ENCODE assay signal across 14 cellular contexts in genomic region chr4:6984611-6985115, GRCh38. TPM values are rescaled to one million over a fixed set of nuclear protein-coding genes. Genes with fewer than 3 reads are reported as not detected.
DNase-seq lines count a peak whose midpoint lies in the region; ATAC-seq and TF ChIP-seq lines count a peak whose summit lies in the region.
"Had no signal": no experiment of that assay in that cellular context is flagged by ENCODE, and none has a peak within 500 bp of the region (broad histone marks: within the 10 kb centered on the region; RNA-seq: fewer than 3 reads in every experiment).

No MANE protein-coding gene starts in this region.

- no peaks in the 10 kb centered on the region for H3K9me3 Mint-ChIP-seq in activated CD4-positive, alpha-beta T cell treated with anti-CD3 and anti-CD28 coated beads, Interleukin-2, amount 10 ng/mL, durations not matched to agents 7 days and 5 days
- no peaks in the 10 kb centered on the region for H3K9me3 Mint-ChIP-seq in osteocyte (ENCODE audit: unreplicated experiment)

- CTCF ChIA-PET in activated CD4-positive, alpha-beta T cell treated with anti-CD3 and anti-CD28 coated beads, Interleukin-2, amount 10 ng/mL, durations not matched to agents 7 days and 5 days (lab: Charles Lee), result interaction anchor here (1.3 to 1.6 kb wide), 3 partner anchors 10 to 59 kb away, joined by 4 to 7 read pairs (median 4); partner anchors contain the start of gene TADA2B
- CTCF ChIA-PET in HEK293 (lab: Yijun Ruan, JAX), result interaction anchor here (0.9 to 2.6 kb wide), 3 partner anchors 11 to 68 kb away, joined by 3 to 18 read pairs (median 3); no protein-coding TSS in a partner anchor

- no peak overlapping the region for H3K27ac Mint-ChIP-seq in activated CD4-positive, alpha-beta T cell treated with anti-CD3 and anti-CD28 coated beads, Interleukin-2, amount 10 ng/mL, durations not matched to agents 7 days and 5 days
- no peak overlapping the region for H3K27ac Mint-ChIP-seq in osteocyte (ENCODE audit: unreplicated experiment)

- ATAC-seq in HG03175 (IDR thresholded peaks at IDR 0.05; ENCODE audit: unreplicated experiment) (no peak), foreskin keratinocyte (no peak)

- no peak overlapping the region for H3K27ac ChIP-seq in HEK293 (ENCODE audit: extremely low read depth, low read depth, low read length)
- peak overlapping the region; percentile 25 for H3K27ac ChIP-seq in cingulate gyrus (ENCODE audit: low read depth, low read length)
- H3K27ac ChIP-seq in foreskin keratinocyte, result no peak overlapping the region

- H3K9me3 ChIP-seq in HEK293 (ENCODE audit: control insufficient read depth, insufficient read depth, low read depth, low read length), result no peaks in the 10 kb centered on the region

- peak overlapping the region; percentile 90 for H3K4me3 Mint-ChIP-seq in activated CD4-positive, alpha-beta T cell treated with anti-CD3 and anti-CD28 coated beads, Interleukin-2, amount 10 ng/mL, durations not matched to agents 7 days and 5 days
- H3K4me3 Mint-ChIP-seq in osteocyte (ENCODE audit: unreplicated experiment), result no peak overlapping the region

- peaks cover 8% of the 10 kb centered on the region for H3K4me1 ChIP-seq in HEK293 (ENCODE audit: control insufficient read depth, insufficient read depth, low read length)
- H3K4me1 ChIP-seq in foreskin keratinocyte, result peaks cover 8% of the 10 kb centered on the region

- POLR2A ChIA-PET in activated CD4-positive, alpha-beta T cell treated with anti-CD3 and anti-CD28 coated beads, Interleukin-2, amount 10 ng/mL, durations not matched to agents 7 days and 5 days (lab: Charles Lee), result no interaction called here
- POLR2A ChIA-PET in HEK293 (lab: Yijun Ruan, JAX), result no interaction called here

- TF ChIP-seq CTCF in HEK293 (tag by site-specific recombination; IDR thresholded peaks at IDR 0.05) (no peak), osteocyte (IDR thresholded peaks at IDR 0.05) (no peak), foreskin keratinocyte (conservative IDR thresholded peaks at IDR 0.05) (no peak)

- H3K27me3 Mint-ChIP-seq in activated CD4-positive, alpha-beta T cell treated with anti-CD3 and anti-CD28 coated beads, Interleukin-2, amount 10 ng/mL, durations not matched to agents 7 days and 5 days, result no peaks in the 10 kb centered on the region
- no peaks in the 10 kb centered on the region for H3K27me3 Mint-ChIP-seq in osteocyte (ENCODE audit: unreplicated experiment)

- DNase-seq in activated CD4-positive, alpha-beta T cell treated with anti-CD3 and anti-CD28 coated beads, Interleukin-2, amount 10 ng/mL, durations not matched to agents 7 days and 5 days, result no peak
- DNase-seq in activated CD4-positive, alpha-beta T cell treated with anti-CD3 and anti-CD28 coated beads, Interleukin-2, amount 50 U/mL, for 1 hour, result no peak
- DNase-seq in osteocyte (ENCODE audit: extremely low spot score, unreplicated experiment), result peak; percentile 32
- DNase-seq in activated effector memory CD4-positive, alpha-beta T cell treated with Interleukin-2 at 50 U/mL for 16 hours, result no peak
- no peak for DNase-seq in foreskin keratinocyte
- DNase-seq: aorta; effector memory CD4-positive, alpha-beta T cell; occipital lobe; stimulated activated CD4-positive, alpha-beta T cell treated with anti-CD3 and anti-CD28 coated beads, Interleukin-15, amount 100 ng/mL, for 24 hours; stimulated activated CD8-positive, alpha-beta memory T cell treated with anti-CD3 and anti-CD28 coated beads, Interleukin-4, amount 100 ng/mL, for 48 hours; SW 1271 had no signal

- no peak overlapping the region for H3K4me3 ChIP-seq in HEK293 (ENCODE audit: low read depth, low read length)

- peaks cover 23% of the 10 kb centered on the region for H3K36me3 Mint-ChIP-seq in activated CD4-positive, alpha-beta T cell treated with anti-CD3 and anti-CD28 coated beads, Interleukin-2, amount 10 ng/mL, durations not matched to agents 7 days and 5 days (ENCODE audit: low read depth)
- H3K36me3 Mint-ChIP-seq in osteocyte (ENCODE audit: unreplicated experiment), result no peaks in the 10 kb centered on the region

- H3K27me3 ChIP-seq in foreskin keratinocyte, result no peaks in the 10 kb centered on the region

- peaks cover 58% of the 10 kb centered on the region for H3K4me1 Mint-ChIP-seq in activated CD4-positive, alpha-beta T cell treated with anti-CD3 and anti-CD28 coated beads, Interleukin-2, amount 10 ng/mL, durations not matched to agents 7 days and 5 days
- H3K4me1 Mint-ChIP-seq in osteocyte (ENCODE audit: unreplicated experiment), result peaks cover 40% of the 10 kb centered on the region

- H3K36me3 ChIP-seq in HEK293 (ENCODE audit: control insufficient read depth in 2 of 2, insufficient read depth in 1 of 2, low read length in 2 of 2), result peaks cover 0 to 2% of the 10 kb centered on the region in 2 experiments; a peak in 1 of 3 replicates

TF ChIP-seq in HEK293, 187 proteins besides CTCF, POLR2A, EP300 and RAD21 (continues in another document):
- TF ChIP-seq SP2 (tag by site-specific recombination; IDR thresholded peaks at IDR 0.05) (no peak), ATF2 (tag by site-specific recombination; IDR thresholded peaks at IDR 0.05; ENCODE audit: low read depth) (peak; percentile 18; the same call in 1 of the 2 replicates), WT1 (tag by site-specific recombination; IDR thresholded peaks at IDR 0.05) (no peak), ZBTB17 (tag by site-specific recombination; IDR thresholded peaks at IDR 0.05) (peak; percentile 45), ZSCAN4 (tag by site-specific recombination; IDR thresholded peaks at IDR 0.05) (no peak), ZBTB21 (tag by site-specific recombination; IDR thresholded peaks at IDR 0.05) (no peak), ZNF155 (tag by site-specific recombination; IDR thresholded peaks at IDR 0.05) (no peak), ZBTB49 (tag by site-specific recombination; IDR thresholded peaks at IDR 0.05; ENCODE audit: low read depth) (no peak), ZNF473 (tag by site-specific recombination; IDR thresholded peaks at IDR 0.05) (no peak), ZNF138 (tag by site-specific recombination; IDR thresholded peaks at IDR 0.05; ENCODE audit: borderline replicate concordance) (no peak), ZNF335 (tag by site-specific recombination; conservative IDR thresholded peaks at IDR 0.05) (peak; percentile 40; the same call in 1 of the 2 replicates), YY2 (tag by site-specific recombination; IDR thresholded peaks at IDR 0.05) (no peak), ZBTB1 (tag by site-specific recombination; IDR thresholded peaks at IDR 0.05) (no peak), ZNF629 (tag by site-specific recombination; IDR thresholded peaks at IDR 0.05) (no peak), ZNF600 (tag by site-specific recombination; IDR thresholded peaks at IDR 0.05) (peak; percentile 56; the same call in 1 of the 2 replicates), ZNF664 (tag by site-specific recombination; IDR thresholded peaks at IDR 0.05) (no peak)

RNA-seq across cellular contexts. Expression of gene TADA2B, which starts 58.5 kb away (rescaled TPM):
- total RNA-seq in activated CD4-positive, alpha-beta T cell treated with anti-CD3 and anti-CD28 coated beads, Interleukin-2, amount 10 ng/mL, durations not matched to agents 7 days and 5 days, result 10 to 100 TPM; 25.5 to 26.1 TPM
- total RNA-seq in osteocyte (16.5 and 21.4 TPM in 2 replicates), foreskin keratinocyte (10.0 and 11.0 TPM in 2 replicates)
- polyA plus RNA-seq in foreskin keratinocyte, result 5.1 and 5.5 TPM in 2 replicates
